1 cellular context compared by ENCODE assay signal in genomic region chrX:18390941-18391538, GRCh38.
TF ChIP-seq lines count a peak whose summit lies in the region.

No MANE protein-coding gene starts in this region.

TF ChIP-seq in H1, 55 proteins besides CTCF, POLR2A, EP300 and RAD21 (continued from another document):
- TF ChIP-seq USF2 (IDR thresholded peaks at IDR 0.05; ENCODE audit: low read length) (no peak), CBX5 (IDR thresholded peaks at IDR 0.05; ENCODE audit: low read depth, low read length) (no peak)
